1 cellular context compared by ENCODE assay signal in the genomic region with DNA sequence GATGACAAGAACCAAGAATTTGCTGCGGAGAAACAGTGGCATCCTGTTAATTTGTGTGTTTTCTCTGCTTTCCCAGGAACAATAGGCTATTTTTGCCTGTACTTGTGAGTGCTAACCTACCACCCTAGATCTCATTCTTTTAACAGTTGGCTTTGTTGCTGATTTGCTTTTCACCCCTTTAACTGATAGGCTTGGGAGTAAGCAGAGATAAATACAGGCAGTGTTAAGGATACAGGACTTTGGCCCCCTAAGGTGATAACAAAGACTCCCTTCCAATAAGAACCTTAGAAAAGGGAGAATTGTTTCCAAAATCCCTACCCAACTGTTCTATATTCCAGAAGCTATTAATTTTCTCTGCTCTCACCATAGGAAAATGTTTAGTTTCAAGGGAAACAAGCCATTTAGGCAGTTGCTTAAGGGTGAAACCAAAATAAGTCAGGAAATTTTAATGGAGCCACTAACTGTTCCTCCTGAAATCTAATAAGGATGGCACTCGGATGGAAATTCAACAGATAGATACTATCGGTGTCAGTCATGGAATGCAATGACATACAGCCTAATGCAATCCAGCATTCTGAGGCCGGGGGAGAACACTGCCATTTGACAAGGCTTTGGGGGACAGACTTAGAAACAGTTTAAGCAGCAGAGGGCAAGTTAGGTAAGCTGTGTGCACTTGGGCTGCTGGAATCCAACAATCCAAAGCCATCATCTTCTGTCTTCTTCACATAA.
TF ChIP-seq lines count a peak whose summit lies in the region.

No MANE protein-coding gene starts in this region.

TF ChIP-seq in GM23338, 12 proteins besides CTCF, POLR2A, EP300 and RAD21 (continued from another document):
- TF ChIP-seq, protein P1, sequence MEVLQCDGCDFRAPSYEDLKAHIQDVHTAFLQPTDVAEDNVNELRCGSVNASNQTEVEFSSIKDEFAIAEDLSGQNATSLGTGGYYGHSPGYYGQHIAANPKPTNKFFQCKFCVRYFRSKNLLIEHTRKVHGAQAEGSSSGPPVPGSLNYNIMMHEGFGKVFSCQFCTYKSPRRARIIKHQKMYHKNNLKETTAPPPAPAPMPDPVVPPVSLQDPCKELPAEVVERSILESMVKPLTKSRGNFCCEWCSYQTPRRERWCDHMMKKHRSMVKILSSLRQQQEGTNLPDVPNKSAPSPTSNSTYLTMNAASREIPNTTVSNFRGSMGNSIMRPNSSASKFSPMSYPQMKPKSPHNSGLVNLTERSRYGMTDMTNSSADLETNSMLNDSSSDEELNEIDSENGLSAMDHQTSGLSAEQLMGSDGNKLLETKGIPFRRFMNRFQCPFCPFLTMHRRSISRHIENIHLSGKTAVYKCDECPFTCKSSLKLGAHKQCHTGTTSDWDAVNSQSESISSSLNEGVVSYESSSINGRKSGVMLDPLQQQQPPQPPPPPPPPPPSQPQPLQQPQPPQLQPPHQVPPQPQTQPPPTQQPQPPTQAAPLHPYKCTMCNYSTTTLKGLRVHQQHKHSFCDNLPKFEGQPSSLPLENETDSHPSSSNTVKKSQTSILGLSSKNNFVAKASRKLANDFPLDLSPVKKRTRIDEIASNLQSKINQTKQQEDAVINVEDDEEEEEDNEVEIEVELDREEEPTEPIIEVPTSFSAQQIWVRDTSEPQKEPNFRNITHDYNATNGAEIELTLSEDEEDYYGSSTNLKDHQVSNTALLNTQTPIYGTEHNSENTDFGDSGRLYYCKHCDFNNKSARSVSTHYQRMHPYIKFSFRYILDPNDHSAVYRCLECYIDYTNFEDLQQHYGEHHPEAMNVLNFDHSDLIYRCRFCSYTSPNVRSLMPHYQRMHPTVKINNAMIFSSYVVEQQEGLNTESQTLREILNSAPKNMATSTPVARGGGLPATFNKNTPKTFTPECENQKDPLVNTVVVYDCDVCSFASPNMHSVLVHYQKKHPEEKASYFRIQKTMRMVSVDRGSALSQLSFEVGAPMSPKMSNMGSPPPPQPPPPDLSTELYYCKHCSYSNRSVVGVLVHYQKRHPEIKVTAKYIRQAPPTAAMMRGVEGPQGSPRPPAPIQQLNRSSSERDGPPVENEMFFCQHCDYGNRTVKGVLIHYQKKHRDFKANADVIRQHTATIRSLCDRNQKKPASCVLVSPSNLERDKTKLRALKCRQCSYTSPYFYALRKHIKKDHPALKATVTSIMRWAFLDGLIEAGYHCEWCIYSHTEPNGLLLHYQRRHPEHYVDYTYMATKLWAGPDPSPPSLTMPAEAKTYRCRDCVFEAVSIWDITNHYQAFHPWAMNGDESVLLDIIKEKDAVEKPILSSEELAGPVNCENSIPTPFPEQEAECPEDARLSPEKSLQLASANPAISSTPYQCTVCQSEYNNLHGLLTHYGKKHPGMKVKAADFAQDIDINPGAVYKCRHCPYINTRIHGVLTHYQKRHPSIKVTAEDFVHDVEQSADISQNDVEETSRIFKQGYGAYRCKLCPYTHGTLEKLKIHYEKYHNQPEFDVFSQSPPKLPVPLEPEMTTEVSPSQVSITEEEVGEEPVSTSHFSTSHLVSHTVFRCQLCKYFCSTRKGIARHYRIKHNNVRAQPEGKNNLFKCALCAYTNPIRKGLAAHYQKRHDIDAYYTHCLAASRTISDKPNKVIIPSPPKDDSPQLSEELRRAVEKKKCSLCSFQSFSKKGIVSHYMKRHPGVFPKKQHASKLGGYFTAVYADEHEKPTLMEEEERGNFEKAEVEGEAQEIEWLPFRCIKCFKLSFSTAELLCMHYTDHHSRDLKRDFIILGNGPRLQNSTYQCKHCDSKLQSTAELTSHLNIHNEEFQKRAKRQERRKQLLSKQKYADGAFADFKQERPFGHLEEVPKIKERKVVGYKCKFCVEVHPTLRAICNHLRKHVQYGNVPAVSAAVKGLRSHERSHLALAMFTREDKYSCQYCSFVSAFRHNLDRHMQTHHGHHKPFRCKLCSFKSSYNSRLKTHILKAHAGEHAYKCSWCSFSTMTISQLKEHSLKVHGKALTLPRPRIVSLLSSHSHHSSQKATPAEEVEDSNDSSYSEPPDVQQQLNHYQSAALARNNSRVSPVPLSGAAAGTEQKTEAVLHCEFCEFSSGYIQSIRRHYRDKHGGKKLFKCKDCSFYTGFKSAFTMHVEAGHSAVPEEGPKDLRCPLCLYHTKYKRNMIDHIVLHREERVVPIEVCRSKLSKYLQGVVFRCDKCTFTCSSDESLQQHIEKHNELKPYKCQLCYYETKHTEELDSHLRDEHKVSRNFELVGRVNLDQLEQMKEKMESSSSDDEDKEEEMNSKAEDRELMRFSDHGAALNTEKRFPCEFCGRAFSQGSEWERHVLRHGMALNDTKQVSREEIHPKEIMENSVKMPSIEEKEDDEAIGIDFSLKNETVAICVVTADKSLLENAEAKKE (CRISPR knock-in tag; IDR thresholded peaks at IDR 0.05), result no peak
- TF ChIP-seq EZH2 (IDR thresholded peaks at IDR 0.05; ENCODE audit: low read depth, unreplicated experiment), result no peak
- TF ChIP-seq ZNF114 (CRISPR knock-in tag; IDR thresholded peaks at IDR 0.05), result no peak
